ENCODE assay signal across 15 cellular contexts in genomic region chr3:56611364-56611763, GRCh38.
"Had no signal": no experiment of that assay in that cellular context is flagged by ENCODE, and none has a peak within 500 bp of the region (broad histone marks: within the 10 kb centered on the region; RNA-seq: fewer than 3 reads in every experiment).

No MANE protein-coding gene starts in this region.

- H3K4me3 ChIP-seq: cardiac muscle cell, hepatocyte, testis, upper lobe of right lung had no signal

- H3K9me3 ChIP-seq: testis, upper lobe of right lung had no signal

- H3K27ac ChIP-seq: cardiac muscle cell, hepatocyte, testis, upper lobe of right lung had no signal

- H3K4me1 Mint-ChIP-seq: nephron had no signal

- H3K27me3 ChIP-seq: cardiac muscle cell, hepatocyte, testis, upper lobe of right lung had no signal

- H3K4me1 ChIP-seq: testis, upper lobe of right lung had no signal

- H3K4me3 Mint-ChIP-seq: activated T-helper 1 cell treated with anti-CD3 and anti-CD28 coated beads, Interleukin-12 subunit alpha, Interleukin-12 subunit beta, Interleukin-2, Interleukin-4 antibody, amounts not matched to agents 30 ng/mL and 10 ng/mL and 1 ng/mL, durations not matched to agents 14 hours and 24 hours and 36 hours; nephron had no signal

- H2AFZ ChIP-seq: hepatocyte had no signal

- ATAC-seq: esophagus mucosa; stimulated activated naive CD8-positive, alpha-beta T cell treated with anti-CD3 and anti-CD28 coated beads, Interleukin-15, Interleukin-2, amounts not matched to agents 100 U/mL and 50 U/mL, for 24 hours; upper lobe of right lung had no signal

- H3K4me2 ChIP-seq: hepatocyte had no signal

- DNase-seq: activated CD4-positive, CD25-positive, alpha-beta regulatory T cell; activated CD8-positive, alpha-beta memory T cell treated with anti-CD3 and anti-CD28 coated beads, Interleukin-2, amount 50 U/mL, for 4 hours; activated naive CD4-positive, alpha-beta T cell; left ventricle myocardium superior; mesenchymal stem cell; occipital lobe; stimulated activated CD4-positive, alpha-beta T cell treated with anti-CD3 and anti-CD28 coated beads, Interleukin-2, amount 100 ng/mL, for 48 hours; stimulated activated naive CD8-positive, alpha-beta T cell treated with anti-CD3 and anti-CD28 coated beads, Interleukin-15, Interleukin-2, amounts not matched to agents 100 U/mL and 50 U/mL, for 24 hours; testis; upper lobe of right lung had no signal

- H3K27ac Mint-ChIP-seq: nephron had no signal
